Comparison of ENCODE assay signal across 2 cellular contexts in the genomic region with DNA sequence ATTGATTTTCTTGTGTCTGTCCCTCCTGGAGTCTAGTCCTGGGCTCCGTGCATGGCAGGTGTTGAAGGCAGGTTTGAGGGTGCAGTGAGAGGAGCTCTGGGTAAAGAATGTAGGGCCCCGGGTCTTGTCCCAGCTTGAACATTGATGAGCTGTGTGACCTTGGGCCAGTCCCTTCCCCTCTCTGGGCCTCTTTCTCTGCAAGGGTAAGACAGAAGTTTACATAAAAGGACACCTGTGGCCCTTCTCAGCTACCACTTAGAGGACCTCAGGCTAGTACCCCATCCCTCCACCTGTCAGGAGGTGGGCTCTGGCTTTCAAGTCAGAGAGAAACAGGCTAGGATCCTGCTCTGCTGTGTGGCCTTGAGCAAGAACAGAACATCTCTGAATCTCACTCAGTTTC.
TF ChIP-seq lines count a peak whose summit lies in the region.

No MANE protein-coding gene starts in this region.

TF ChIP-seq in HepG2, 621 proteins besides CTCF, POLR2A, EP300 and RAD21:
- no peak for TF ChIP-seq ZNF207 (IDR thresholded peaks at IDR 0.05; ENCODE audit: borderline replicate concordance)
- no peak for TF ChIP-seq ZMYM4 (CRISPR knock-in tag; IDR thresholded peaks at IDR 0.05)
- no peak for TF ChIP-seq ZNF337 (CRISPR knock-in tag; IDR thresholded peaks at IDR 0.05; ENCODE audit: borderline replicate concordance, low read depth)
- no peak for TF ChIP-seq ZNF335 (CRISPR knock-in tag; IDR thresholded peaks at IDR 0.05)
- no peak for TF ChIP-seq MTERF4 (CRISPR knock-in tag; IDR thresholded peaks at IDR 0.05)
- no peak for TF ChIP-seq RXRA (CRISPR knock-in tag; IDR thresholded peaks at IDR 0.05)
- TF ChIP-seq TOE1 (CRISPR knock-in tag; IDR thresholded peaks at IDR 0.05), result no peak
- no peak for TF ChIP-seq GABPA (IDR thresholded peaks at IDR 0.05; ENCODE audit: low read depth, low read length)
- no peak for TF ChIP-seq GABPA (CRISPR knock-in tag; IDR thresholded peaks at IDR 0.05; ENCODE audit: low read depth)
- no peak for TF ChIP-seq ZUFSP (CRISPR knock-in tag; IDR thresholded peaks at IDR 0.05; ENCODE audit: borderline replicate concordance)
- TF ChIP-seq ZNF33A (CRISPR knock-in tag; IDR thresholded peaks at IDR 0.05; ENCODE audit: borderline replicate concordance), result no peak
- TF ChIP-seq ZNF768 (CRISPR knock-in tag; IDR thresholded peaks at IDR 0.05), result peak; percentile 91
- TF ChIP-seq SP5 (CRISPR knock-in tag; IDR thresholded peaks at IDR 0.05; ENCODE audit: borderline replicate concordance, low read depth), result no peak
- 0 out of 2 replicates have a peak, but pooled peaks have one; percentile 19 for TF ChIP-seq ZMYM3 (CRISPR knock-in tag; IDR thresholded peaks at IDR 0.05)

TF ChIP-seq in K562, 482 proteins besides CTCF, POLR2A, EP300 and RAD21:
- TF ChIP-seq JUNB (CRISPR knock-in tag; conservative IDR thresholded peaks at IDR 0.05), result no peak
- peak; percentile 96 for TF ChIP-seq BRD9 (IDR thresholded peaks at IDR 0.05; ENCODE audit: low read depth, partially characterized antibody)
- TF ChIP-seq MCM7 (IDR thresholded peaks at IDR 0.05), result no peak
- TF ChIP-seq RBM25 (IDR thresholded peaks at IDR 0.05; ENCODE audit: low read depth, low read length, severe bottlenecking), result peak; percentile 62
